Comparison of ENCODE assay signal across 15 cellular contexts in the genomic region with DNA sequence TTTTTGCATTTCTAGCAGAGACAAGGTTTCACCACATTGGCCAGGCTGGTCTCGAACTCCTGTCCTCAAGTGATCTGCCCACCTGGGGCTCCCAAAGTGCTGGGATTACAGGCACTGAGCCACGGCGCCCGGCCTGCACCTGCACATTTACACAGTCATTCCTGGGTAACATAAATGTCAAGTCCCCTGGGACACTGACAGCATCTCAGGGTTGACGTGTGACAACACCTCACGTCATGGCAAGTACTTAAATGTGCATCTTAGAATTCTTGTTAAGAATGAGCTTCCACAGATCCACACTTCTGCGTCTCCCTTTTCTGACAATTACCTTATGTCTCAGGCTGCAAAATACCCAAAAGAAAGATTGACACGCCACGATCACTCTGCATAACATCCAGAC.
"Had no signal": no experiment of that assay in that cellular context is flagged by ENCODE, and none has a peak within 500 bp of the region (broad histone marks: within the 10 kb centered on the region; RNA-seq: fewer than 3 reads in every experiment).

No MANE protein-coding gene starts in this region.

- DNase-seq: activated CD4-positive, alpha-beta T cell treated with anti-CD3 and anti-CD28 coated beads for 36 hours; activated CD4-positive, alpha-beta T cell treated with anti-CD3 and anti-CD28 coated beads, Interleukin-2, amount 50 U/mL, for 48 hours; activated effector memory CD4-positive, alpha-beta T cell treated with anti-CD3 and anti-CD28 coated beads, Interleukin-2, amount 50 U/mL, for 16 hours; activated naive CD4-positive, alpha-beta T cell treated with anti-CD3 and anti-CD28 coated beads, Interleukin-2, amount 50 U/mL, for 16 hours; activated T-cell treated with anti-CD3 and anti-CD28 coated beads, Interleukin-2, amount 50 U/mL, for 4 hours; adrenal gland; effector CD8-positive, alpha-beta T cell; heart right ventricle; kidney glomerular epithelial cell; stimulated activated naive CD4-positive, alpha-beta T cell treated with Interleukin-2 at 50 U/mL for 16 hours had no signal

- H3K27me3 Mint-ChIP-seq: activated CD4-positive, alpha-beta T cell treated with anti-CD3 and anti-CD28 coated beads for 36 hours had no signal

- H3K4me3 Mint-ChIP-seq: activated CD4-positive, alpha-beta T cell treated with anti-CD3 and anti-CD28 coated beads for 36 hours; activated T-cell treated with anti-CD3 and anti-CD28 coated beads, Interleukin-2, amount 50 U/mL, for 4 hours had no signal

- H3K9me3 Mint-ChIP-seq: activated T-cell treated with anti-CD3 and anti-CD28 coated beads, Interleukin-2, amount 50 U/mL, for 4 hours had no signal

- H3K27ac ChIP-seq: esophagus muscularis mucosa, gastroesophageal sphincter, parathyroid adenoma, tibial nerve had no signal

- ATAC-seq: gastroesophageal sphincter, left ventricle myocardium superior had no signal
